ENCODE assay signal across 1 cellular context in genomic region chr12:55847603-55848329, GRCh38.
TF ChIP-seq lines count a peak whose summit lies in the region.

No MANE protein-coding gene starts in this region.

TF ChIP-seq in GM23338, 12 proteins besides CTCF, POLR2A, EP300 and RAD21 (continued from another document):
- no peak for TF ChIP-seq ZNF462 (CRISPR knock-in tag; IDR thresholded peaks at IDR 0.05)
